Comparison of ENCODE assay signal across 30 cellular contexts in the genomic region with DNA sequence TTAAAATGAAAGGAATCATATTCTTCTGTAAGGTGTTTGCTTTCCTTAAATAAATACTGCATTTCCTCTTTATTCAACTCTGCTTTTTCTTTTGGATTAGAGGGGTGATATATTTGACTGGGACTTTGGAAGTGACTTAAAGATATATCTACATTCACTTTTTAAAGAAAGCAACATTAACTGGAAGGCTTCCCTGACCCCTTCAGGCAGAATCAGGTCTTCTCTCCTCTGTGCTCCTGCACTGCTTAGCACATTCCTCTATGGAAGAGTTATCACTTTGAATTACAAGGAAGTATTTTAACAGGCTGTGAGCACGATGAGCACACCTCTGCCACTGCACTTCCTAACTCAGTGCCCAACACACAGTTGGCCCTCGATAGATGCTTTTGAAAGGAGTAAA. TPM values are rescaled to one million over a fixed set of nuclear protein-coding genes. Genes with fewer than 3 reads are reported as not detected.
"Had no signal": no experiment of that assay in that cellular context is flagged by ENCODE, and none has a peak within 500 bp of the region (broad histone marks: within the 10 kb centered on the region; RNA-seq: fewer than 3 reads in every experiment).

No MANE protein-coding gene starts in this region.

- H3K36me3 Mint-ChIP-seq: activated naive CD4-positive, alpha-beta T cell treated with anti-CD3 and anti-CD28 coated beads, Interleukin-2, amount 50 U/mL, for 24 hours; memory B cell had no signal

- H3K4me1 Mint-ChIP-seq: activated naive CD4-positive, alpha-beta T cell treated with anti-CD3 and anti-CD28 coated beads, Interleukin-2, amount 50 U/mL, for 24 hours; central memory CD8-positive, alpha-beta T cell; memory B cell had no signal

- H3K36me3 ChIP-seq: esophagus squamous epithelium, gastrocnemius medialis, spleen, uterus had no signal

- H3K27ac ChIP-seq: esophagus squamous epithelium, gastrocnemius medialis, spleen, testis, uterus had no signal

- H3K9me3 ChIP-seq: esophagus squamous epithelium, gastrocnemius medialis, spleen, testis, uterus had no signal

- H3K4me3 ChIP-seq: esophagus squamous epithelium, gastrocnemius medialis, spleen, testis, uterus had no signal

- DNase-seq: activated CD4-positive, alpha-beta T cell treated with anti-CD3 and anti-CD28 coated beads, Interleukin-2, amount 10 ng/mL, durations not matched to agents 24 days and 14 days; activated CD8-positive, alpha-beta T cell treated with anti-CD3 and anti-CD28 coated beads, Interleukin-2, amount 10 ng/mL, durations not matched to agents 7 days and 5 days; activated gamma-delta T cell treated with Interleukin-2 at 50 U/mL for 16 hours; activated T-cell treated with anti-CD3 and anti-CD28 coated beads, Interleukin-2, amount 50 U/mL, for 1 hour; aorta; effector memory CD8-positive, alpha-beta T cell; esophagus squamous epithelium; gastrocnemius medialis; hippocampal formation; islet precursor cell; left cardiac atrium; nephron progenitor cell; posterior cingulate gyrus; spleen; stimulated activated CD4-positive, alpha-beta T cell treated with anti-CD3 and anti-CD28 coated beads, Interleukin-4, amount 100 ng/mL, for 1 hour; stimulated activated naive CD4-positive, alpha-beta T cell; T1000; testis; trophoblast cell; uterus had no signal

- H3K27ac Mint-ChIP-seq: activated CD4-positive, alpha-beta T cell treated with anti-CD3 and anti-CD28 coated beads, Interleukin-2, amount 10 ng/mL, durations not matched to agents 24 days and 14 days; activated CD8-positive, alpha-beta T cell treated with anti-CD3 and anti-CD28 coated beads, Interleukin-2, amount 10 ng/mL, durations not matched to agents 7 days and 5 days; activated naive CD4-positive, alpha-beta T cell treated with anti-CD3 and anti-CD28 coated beads, Interleukin-2, amount 50 U/mL, for 24 hours; effector memory CD8-positive, alpha-beta T cell; memory B cell; nephron progenitor cell; T-helper 1 cell treated with Interleukin-12 subunit alpha and Interleukin-12 subunit beta and Interleukin-4 antibody, amounts not matched to agents 30 μg/mL and 1 μg/mL, for 36 hours had no signal

- FAIRE-seq: colon had no signal

- H3K9me3 Mint-ChIP-seq: activated CD4-positive, alpha-beta T cell treated with anti-CD3 and anti-CD28 coated beads, Interleukin-2, amount 10 ng/mL, durations not matched to agents 24 days and 14 days; activated naive CD4-positive, alpha-beta T cell treated with anti-CD3 and anti-CD28 coated beads, Interleukin-2, amount 50 U/mL, for 24 hours; central memory CD8-positive, alpha-beta T cell; effector memory CD8-positive, alpha-beta T cell; memory B cell; nephron progenitor cell; T-helper 1 cell treated with Interleukin-12 subunit alpha and Interleukin-12 subunit beta and Interleukin-4 antibody, amounts not matched to agents 30 μg/mL and 1 μg/mL, for 36 hours had no signal

- H3K4me3 Mint-ChIP-seq: activated CD4-positive, alpha-beta T cell treated with anti-CD3 and anti-CD28 coated beads, Interleukin-2, amount 10 ng/mL, durations not matched to agents 24 days and 14 days; activated CD8-positive, alpha-beta T cell treated with anti-CD3 and anti-CD28 coated beads, Interleukin-2, amount 10 ng/mL, durations not matched to agents 7 days and 5 days; activated naive CD4-positive, alpha-beta T cell treated with anti-CD3 and anti-CD28 coated beads, Interleukin-2, amount 50 U/mL, for 24 hours; central memory CD8-positive, alpha-beta T cell; effector memory CD8-positive, alpha-beta T cell; memory B cell; nephron progenitor cell; T-helper 1 cell treated with Interleukin-12 subunit alpha and Interleukin-12 subunit beta and Interleukin-4 antibody, amounts not matched to agents 30 μg/mL and 1 μg/mL, for 36 hours had no signal

- H3K27me3 ChIP-seq: testis had no signal

- H3K4me1 ChIP-seq: esophagus squamous epithelium, gastrocnemius medialis, spleen, testis, uterus had no signal

- ATAC-seq: activated CD4-positive, CD25-positive, alpha-beta regulatory T cell treated with anti-CD3 and anti-CD28 coated beads, Interleukin-2, amount 50 U/mL, for 24 hours; activated CD8-positive, alpha-beta T cell treated with anti-CD3 and anti-CD28 coated beads, Interleukin-2, amount 10 ng/mL, durations not matched to agents 7 days and 5 days; effector memory CD8-positive, alpha-beta T cell; gastrocnemius medialis; left cardiac atrium had no signal

RNA-seq across cellular contexts. Expression of a gene that starts 59.2 kb away (rescaled TPM):
- total RNA-seq: activated CD4-positive, alpha-beta T cell treated with anti-CD3 and anti-CD28 coated beads, Interleukin-2, amount 10 ng/mL, durations not matched to agents 24 days and 14 days; activated CD8-positive, alpha-beta T cell treated with anti-CD3 and anti-CD28 coated beads, Interleukin-2, amount 10 ng/mL, durations not matched to agents 7 days and 5 days; aorta; dermis microvascular lymphatic vessel endothelial cell; esophagus squamous epithelium; lower leg skin; omental fat pad; renal cortical epithelial cell; spleen; uterus had no signal
- polyA plus RNA-seq: aorta had no signal
